In genomic region chr4:9691221-9692065, GRCh38 we compare ENCODE assay signal across 8 cellular contexts.
DNase-seq lines count a peak whose midpoint lies in the region; ATAC-seq and TF ChIP-seq lines count a peak whose summit lies in the region.

No MANE protein-coding gene starts in this region.

- intact Hi-C loops in ascending aorta (cut with DNase I) (loop anchor here (1.0 to 5.0 kb wide), 3 partner anchors 327 to 426 kb away; no protein-coding TSS in a partner anchor), right cardiac atrium (cut with DNase I) (no loop called here), psoas muscle (cut with DNase I) (loop anchor here in 1 of 2 donors (10.0 kb wide), 1 partner anchor 323 kb away; no protein-coding TSS in a partner anchor)

- H3K4me3 ChIP-seq in ascending aorta: peak overlapping the region; percentile 56 to 74
- H3K4me3 ChIP-seq in right cardiac atrium (ENCODE audit: low read length): peak overlapping the region; percentile 65
- H3K4me3 ChIP-seq in psoas muscle: peak overlapping the region; percentile 70

- H3K36me3 ChIP-seq in ascending aorta (no peaks in the 10 kb centered on the region), psoas muscle (ENCODE audit: insufficient read depth in 1 of 2, low read depth in 1 of 2) (no peaks in the 10 kb centered on the region)

- peak; percentile 6 for DNase-seq in GM04503 (ENCODE audit: low read depth)
- peak; percentile 80 for DNase-seq in NCI-H1048 (lab: John Stamatoyannopoulos, UW)
- peak; percentile 84 to 87 (median 86) for DNase-seq in T-helper 17 cell
- DNase-seq in ascending aorta (ENCODE audit: low spot score in 2 of 2): peak; percentile 87 to 98
- DNase-seq in right cardiac atrium: peak; percentile 98 to 99 (median 99)
- peak; percentile 94 to 97 for DNase-seq in psoas muscle
- DNase-seq in ureter (ENCODE audit: low spot score): peak; percentile 97

- H3K9me3 ChIP-seq in T-helper 17 cell (ENCODE audit: control insufficient read depth, low read length, poor library complexity, severe bottlenecking): no peaks in the 10 kb centered on the region
- H3K9me3 ChIP-seq in ascending aorta: no peaks in the 10 kb centered on the region
- no peaks in the 10 kb centered on the region for H3K9me3 ChIP-seq in right cardiac atrium (ENCODE audit: control insufficient read depth, low read length)
- H3K9me3 ChIP-seq in psoas muscle: no peaks in the 10 kb centered on the region

- peaks cover 16% of the 10 kb centered on the region for H3K4me1 Mint-ChIP-seq in T-helper 17 cell

- H3K4me1 ChIP-seq in ascending aorta (no peaks in the 10 kb centered on the region), right cardiac atrium (ENCODE audit: control insufficient read depth, insufficient read depth, low read length) (no peaks in the 10 kb centered on the region), psoas muscle (no peaks in the 10 kb centered on the region)

- peak overlapping the region; percentile 82 for H3K4me3 Mint-ChIP-seq in T-helper 17 cell

- H3K36me3 Mint-ChIP-seq in T-helper 17 cell (ENCODE audit: low read depth): no peaks in the 10 kb centered on the region

- H3K27ac ChIP-seq in ascending aorta (peak overlapping the region; percentile 60 to 66), right cardiac atrium (ENCODE audit: low read length) (peak overlapping the region; percentile 87), psoas muscle (peak overlapping the region; percentile 55)

- ATAC-seq in HG02571 (IDR thresholded peaks at IDR 0.05; ENCODE audit: unreplicated experiment) (peak; percentile 99), T-helper 17 cell (peak; percentile 100), right cardiac atrium (peak; percentile 100), psoas muscle (peak; percentile 100)

- no peaks in the 10 kb centered on the region for H3K27me3 ChIP-seq in ascending aorta
- H3K27me3 ChIP-seq in right cardiac atrium (ENCODE audit: control insufficient read depth, insufficient read depth): no peaks in the 10 kb centered on the region
- no peaks in the 10 kb centered on the region for H3K27me3 ChIP-seq in psoas muscle (ENCODE audit: insufficient read depth in 3 of 3, low read length in 2 of 3)

- TF ChIP-seq CTCF in ascending aorta (IDR thresholded peaks at IDR 0.05): no peak
- no peak for TF ChIP-seq CTCF in psoas muscle (IDR thresholded peaks at IDR 0.05)

- peak overlapping the region; percentile 72 for H3K27ac Mint-ChIP-seq in T-helper 17 cell

- H3K27me3 Mint-ChIP-seq in T-helper 17 cell: no peaks in the 10 kb centered on the region

- 1% methylated on average over 57 of the region's 57 CpGs for WGBS in right cardiac atrium
- WGBS in psoas muscle, 3 donors: 1 to 2% (median 2%) methylated on average over 41 to 55 of the region's 57 CpGs

Comparison
In these comparisons a context has a peak if more than half of its experiments do, and no peak if none do; other contexts are left out.
1. Peak in every context shown above with its lines: DNase-seq, ATAC-seq, H3K4me3 ChIP-seq and H3K27ac ChIP-seq.
2. DNase-seq: peak in every context shown above with its lines; median percentile 99 in right cardiac atrium; 97 in ureter; 96 in psoas muscle; 92 in ascending aorta; 86 in T-helper 17 cell; 80 in NCI-H1048; 6 in GM04503.